8 cellular contexts compared by ENCODE assay signal in the genomic region with DNA sequence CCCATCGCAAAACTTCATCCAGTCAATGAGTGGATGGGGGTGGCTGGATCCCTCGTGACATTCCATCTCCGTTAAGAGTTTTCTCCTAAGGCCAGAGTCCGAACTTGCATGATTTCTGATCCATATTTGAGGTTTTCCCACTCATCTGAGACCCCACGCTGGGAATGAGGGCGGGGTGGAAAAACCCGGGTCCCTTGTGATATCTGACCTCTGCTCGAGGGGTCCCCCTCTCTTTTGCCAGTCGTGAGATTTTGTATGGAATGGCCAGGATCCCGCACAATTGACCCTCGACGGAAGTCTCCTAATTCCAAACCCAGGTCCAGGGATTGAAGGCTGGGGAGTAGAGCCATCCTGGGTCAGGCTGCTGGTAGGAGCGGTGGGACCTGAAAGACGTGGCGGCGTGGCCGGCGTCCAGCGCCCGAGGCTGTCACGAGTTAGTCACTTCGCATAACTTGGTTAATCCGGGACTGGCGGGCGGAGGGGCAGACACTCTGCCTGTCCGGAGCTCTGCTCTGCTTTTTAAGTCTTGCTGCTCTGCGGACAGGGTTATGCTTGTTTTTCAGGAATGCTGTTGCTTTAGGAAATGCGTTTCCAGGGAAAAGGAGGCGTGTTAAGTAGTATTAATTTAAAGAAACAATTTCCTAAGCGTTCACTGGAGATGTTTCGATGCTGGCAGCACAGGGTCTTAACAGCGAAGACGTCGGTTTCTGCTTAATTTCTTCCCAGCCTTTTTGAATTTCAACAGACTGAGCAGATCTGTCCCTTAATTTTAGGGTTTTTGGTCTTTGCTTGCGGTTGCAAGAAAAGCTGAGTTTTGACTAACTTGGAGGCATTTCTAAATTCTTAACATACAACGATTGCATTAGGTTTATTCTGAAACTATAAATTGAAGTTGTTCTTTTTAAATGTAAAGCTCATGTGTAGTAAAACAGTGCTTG. TPM values are rescaled to one million over a fixed set of nuclear protein-coding genes. Genes with fewer than 3 reads are reported as not detected.
DNase-seq lines count a peak whose midpoint lies in the region; ATAC-seq and TF ChIP-seq lines count a peak whose summit lies in the region.

No MANE protein-coding gene starts in this region.

- TF ChIP-seq POLR2A in testis (IDR thresholded peaks at IDR 0.05): no peak

- peaks cover 13% of the 10 kb centered on the region; the same call in 1 of the 2 replicates for H3K79me2 ChIP-seq in H9 (ENCODE audit: insufficient read depth, low read length)

- H2BK12ac ChIP-seq in H9 (ENCODE audit: insufficient read length, low read depth, low read length): no peak overlapping the region

- no peak overlapping the region for H2BK15ac ChIP-seq in H9 (ENCODE audit: low read depth, low read length)

- TF ChIP-seq CTCF in H9 (conservative IDR thresholded peaks at IDR 0.05) (no peak), foreskin fibroblast (IDR thresholded peaks at IDR 0.05; ENCODE audit: low read depth, low read length) (no peak), nephron progenitor cell (IDR thresholded peaks at IDR 0.05) (no peak), testis (IDR thresholded peaks at IDR 0.05) (no peak)

- H3K18ac ChIP-seq in H9 (ENCODE audit: insufficient read length, low read depth, low read length): no peak overlapping the region

- no peak overlapping the region for H4K91ac ChIP-seq in H9 (ENCODE audit: insufficient read length, low read depth, low read length)

- H3K4me2 ChIP-seq in H9 (ENCODE audit: insufficient read depth, insufficient read length, low read length): peak overlapping the region; percentile 65

- H2AK5ac ChIP-seq in H9 (ENCODE audit: insufficient read length, low read length): no peak overlapping the region

- H2BK5ac ChIP-seq in H9 (ENCODE audit: insufficient read length, low read length): no peak overlapping the region

- H3K23me2 ChIP-seq in H9 (ENCODE audit: insufficient read length, low read depth, low read length, poor library complexity, severe bottlenecking): peaks cover 7% of the 10 kb centered on the region

- WGBS in H9 (ENCODE audit: extremely low coverage, insufficient read length, low lambda C conversion rate): no CpG with 5 or more reads among the region's 36 CpGs
- 2% methylated on average over 31 to 36 of the region's 36 CpGs for WGBS in testis, 2 donors

- peaks cover 0 to 2% (median 0%) of the 10 kb centered on the region in 3 experiments; a peak in 1 of 7 replicates for H3K36me3 Mint-ChIP-seq in H9 (ENCODE audit: insufficient read depth in 1 of 3, low read depth in 3 of 3)
- H3K36me3 Mint-ChIP-seq in nephron progenitor cell (ENCODE audit: low read depth): peaks cover 4% of the 10 kb centered on the region

- DNase-seq in ELR (ENCODE audit: low read depth) (peak; percentile 91), H9 (peak; percentile 72), NOMO-1 treated with dmso at 0.1 percent for 144 hours (lab: John Stamatoyannopoulos, UW; ENCODE audit: unreplicated experiment) (peak; percentile 9), activated gamma-delta T cell treated with Interleukin-2 at 50 U/mL for 16 hours (peak; percentile 25), foreskin fibroblast (peak; percentile 85 to 94), nephron progenitor cell (peak; percentile 69), testis (peak; percentile 91)

- H3K27me3 Mint-ChIP-seq in H9 (ENCODE audit: low read depth): no peaks in the 10 kb centered on the region
- no peaks in the 10 kb centered on the region for H3K27me3 Mint-ChIP-seq in nephron progenitor cell (ENCODE audit: low read depth, poor library complexity)

- H4K8ac ChIP-seq in H9 (replicated peaks; ENCODE audit: insufficient read length, low read depth, low read length): no peak overlapping the region

- no peaks in the 10 kb centered on the region for H3K36me3 ChIP-seq in testis (ENCODE audit: low read depth, missing control alignments)

- no peak overlapping the region for H4K5ac ChIP-seq in H9 (ENCODE audit: insufficient read length, low read depth, low read length)

- no peaks in the 10 kb centered on the region for H3K79me1 ChIP-seq in H9 (ENCODE audit: insufficient read depth, low read depth, low read length, poor library complexity, severe bottlenecking)

- peak overlapping the region; percentile 89 to 96 for H3K4me3 Mint-ChIP-seq in H9
- H3K4me3 Mint-ChIP-seq in nephron progenitor cell: peak overlapping the region; percentile 96

- H3K27ac Mint-ChIP-seq in H9 (peak overlapping the region; percentile 82 to 98 (median 97)), nephron progenitor cell (peak overlapping the region; percentile 98)

- H3K27me3 ChIP-seq in H9 (ENCODE audit: insufficient read depth, low read length): no peaks in the 10 kb centered on the region
- no peaks in the 10 kb centered on the region for H3K27me3 ChIP-seq in testis

- intact Hi-C loops in testis (cut with DNase I; ENCODE audit: low total_unique reads): no loop called here

- no peak overlapping the region for H2AFZ ChIP-seq in H9 (ENCODE audit: low read length)

- no peaks in the 10 kb centered on the region for H4K20me1 ChIP-seq in H9 (ENCODE audit: control insufficient read depth, insufficient read depth, insufficient read length)

- H3K9me3 Mint-ChIP-seq in H9 (no peaks in the 10 kb centered on the region), nephron progenitor cell (peaks cover 8% of the 10 kb centered on the region)

- H3K9ac ChIP-seq in H9 (ENCODE audit: extremely low read depth, insufficient read length, low read length): peak overlapping the region; percentile 54

- no peak for ATAC-seq in HG03469 (IDR thresholded peaks at IDR 0.05; ENCODE audit: unreplicated experiment)

- peaks cover 21 to 23% of the 10 kb centered on the region in 2 experiments for H3K4me1 Mint-ChIP-seq in H9
- peaks cover 64% of the 10 kb centered on the region for H3K4me1 Mint-ChIP-seq in nephron progenitor cell

- H3K4me3 ChIP-seq in foreskin fibroblast (ENCODE audit: low read depth in 1 of 2, low read length in 2 of 2) (peak overlapping the region; percentile 75 to 99), testis (peak overlapping the region; percentile 91 to 93)

- H3K9me3 ChIP-seq in H9 (ENCODE audit: control insufficient read depth, low read depth, low read length) (no peaks in the 10 kb centered on the region), testis (no peaks in the 10 kb centered on the region)

- H3K27ac ChIP-seq in H9 (ENCODE audit: insufficient read length, low read depth, low read length) (no peak overlapping the region), testis (peak overlapping the region; percentile 92 to 97)

- H2BK120ac ChIP-seq in H9 (ENCODE audit: low read depth, low read length, poor library complexity, severe bottlenecking): no peak overlapping the region

- peak overlapping the region; percentile 75; the same call in 1 of the 2 replicates for H3K14ac ChIP-seq in H9 (ENCODE audit: insufficient read depth, low read length)

- H3K4me1 ChIP-seq in H9 (ENCODE audit: insufficient read depth, low read length): no peaks in the 10 kb centered on the region
- peaks cover 17% of the 10 kb centered on the region for H3K4me1 ChIP-seq in testis

- no peak overlapping the region for H3K23ac ChIP-seq in H9 (ENCODE audit: insufficient read length, low read depth, low read length)

- no peak overlapping the region for H3T11ph ChIP-seq in H9 (ENCODE audit: low read length)

- no peak overlapping the region for H3K4ac ChIP-seq in H9 (ENCODE audit: low read depth, low read length)

- no peak overlapping the region for H2BK20ac ChIP-seq in H9 (ENCODE audit: low read depth, low read length, poor library complexity, severe bottlenecking)

- H3K56ac ChIP-seq in H9 (ENCODE audit: insufficient read length, low read depth, low read length): no peak overlapping the region

RNA-seq across cellular contexts. Expression of gene GOLGA4, which starts 1.0 kb away (rescaled TPM):
- total RNA-seq in H9 (2021) (48.2 and 49.0 TPM in 2 replicates), testis (100 to 1,000 TPM; 124 to 152 TPM)
- 17.4 TPM for polyA plus RNA-seq in testis (ENCODE audit: insufficient read depth, low read depth, low replicate concordance)

Comparison
In these comparisons a context has a peak if more than half of its experiments do, and no peak if none do; other contexts are left out.
1. DNase-seq: peak in every context shown above with its lines; median percentile 91 in ELR; 91 in testis; 90 in foreskin fibroblast; 72 in H9; 69 in nephron progenitor cell; 25 in activated gamma-delta T cell treated with Interleukin-2 at 50 U/mL for 16 hours; 9 in NOMO-1 treated with dmso at 0.1 percent for 144 hours.